In genomic region chr5:64826541-64826940, GRCh38 we compare ENCODE assay signal across 21 cellular contexts. TPM values are rescaled to one million over a fixed set of nuclear protein-coding genes. Genes with fewer than 3 reads are reported as not detected.
DNase-seq lines count a peak whose midpoint lies in the region; ATAC-seq, FAIRE-seq and TF ChIP-seq lines count a peak whose summit lies in the region.
"Had no signal": no experiment of that assay in that cellular context is flagged by ENCODE, and none has a peak within 500 bp of the region (broad histone marks: within the 10 kb centered on the region; RNA-seq: fewer than 3 reads in every experiment).

No MANE protein-coding gene starts in this region.

- H3K4me1 ChIP-seq in neuronal stem cell (ENCODE audit: control insufficient read depth in 2 of 2, insufficient read depth in 1 of 2, low read depth in 1 of 2, low read length in 2 of 2): no peaks in the 10 kb centered on the region
- H3K4me1 ChIP-seq: A549, Caco-2 had no signal

- no peak overlapping the region for H3K4me3 ChIP-seq in neuronal stem cell (ENCODE audit: low read length in 2 of 2)
- H3K4me3 ChIP-seq: A549, GM23338 had no signal

- H3K9me3 Mint-ChIP-seq in natural killer cell: no peaks in the 10 kb centered on the region
- H3K9me3 Mint-ChIP-seq: CD4-positive, alpha-beta T cell; GM23338; IgD-negative memory B cell had no signal

- peak; percentile 57 for ATAC-seq in GM18867 (IDR thresholded peaks at IDR 0.05; ENCODE audit: unreplicated experiment)
- ATAC-seq in HG02981 (IDR thresholded peaks at IDR 0.05; ENCODE audit: unreplicated experiment): peak; percentile 45
- ATAC-seq in natural killer cell: no peak
- ATAC-seq: A549, GM23338, HepG2 had no signal

- H3K23ac ChIP-seq in neuronal stem cell (ENCODE audit: low read depth, low read length, poor library complexity): no peak overlapping the region

- no peaks in the 10 kb centered on the region for H3K36me3 Mint-ChIP-seq in natural killer cell

- no peaks in the 10 kb centered on the region for H3K9me3 ChIP-seq in neuronal stem cell (replicated peaks in 1 of 2; ENCODE audit: control insufficient read depth in 2 of 2, insufficient read depth in 1 of 2, low read depth in 1 of 2, low read length in 2 of 2)
- H3K9me3 ChIP-seq: A549, Caco-2 had no signal

- H2BK12ac ChIP-seq in neuronal stem cell (ENCODE audit: low read length): no peak overlapping the region

- no peak overlapping the region for H3K27ac ChIP-seq in neuronal stem cell (replicated peaks; ENCODE audit: low read length)
- H3K27ac ChIP-seq: A549, C4-2B had no signal

- no peak overlapping the region for H4K8ac ChIP-seq in neuronal stem cell (ENCODE audit: low read depth, low read length)

- intact Hi-C loops in natural killer cell (cut with micrococcal nuclease): no loop called here

- H3K36me3 ChIP-seq in neuronal stem cell (replicated peaks in 1 of 2; ENCODE audit: control insufficient read depth in 2 of 2, insufficient read depth in 2 of 2, low read length in 2 of 2): no peaks in the 10 kb centered on the region

- H3K9ac ChIP-seq in neuronal stem cell (ENCODE audit: low read depth, low read length, poor library complexity): no peak overlapping the region

- H3K4ac ChIP-seq in neuronal stem cell (ENCODE audit: low read length): no peak overlapping the region

- in situ Hi-C loops in KBM-7 (cut with MboI; ENCODE audit: low pct_unique_long_range_greater_than_20kb, low sequenced_read_pairs): no loop called here

- no peak overlapping the region for H2BK120ac ChIP-seq in neuronal stem cell (ENCODE audit: low read depth, low read length)

- no peak overlapping the region for H3K4me2 ChIP-seq in neuronal stem cell (ENCODE audit: insufficient read depth, low read length, poor library complexity, severe bottlenecking)
- H3K4me2 ChIP-seq: A549, GM23338 had no signal

- no peak overlapping the region for H3K14ac ChIP-seq in neuronal stem cell (ENCODE audit: low read length)

- H3K4me1 Mint-ChIP-seq in natural killer cell: peaks cover 9 to 10% of the 10 kb centered on the region in 2 donors

- DNase-seq in NCI-H2029 (lab: John Stamatoyannopoulos, UW): no peak
- DNase-seq in natural killer cell: no peak
- no peak for DNase-seq in KBM-7
- DNase-seq in neuronal stem cell (ENCODE audit: low spot score): no peak
- DNase-seq: AML-193; Caco-2; CD4-positive, alpha-beta T cell; GDM1; HCEC 1CT; KG1 had no signal

- H3K27ac Mint-ChIP-seq in natural killer cell: no peak overlapping the region
- H3K27ac Mint-ChIP-seq: CD4-positive, alpha-beta T cell; GM23338; IgD-negative memory B cell had no signal

- H3K4me3 Mint-ChIP-seq in natural killer cell: no peak overlapping the region
- H3K4me3 Mint-ChIP-seq: CD4-positive, alpha-beta T cell; GM23338; IgD-negative memory B cell had no signal

- no CpG with 5 or more reads among the region's 1 CpG for WGBS in neuronal stem cell (ENCODE audit: extremely low coverage in 2 of 2, insufficient read length in 2 of 2, insufficient replicate concordance in 1 of 2), 2 donors

- no peak overlapping the region for H4K91ac ChIP-seq in neuronal stem cell (ENCODE audit: low read depth, low read length, poor library complexity)

- H3K18ac ChIP-seq in neuronal stem cell (ENCODE audit: low read length): no peak overlapping the region

- H3K79me1 ChIP-seq in neuronal stem cell (ENCODE audit: low read depth, low read length): no peaks in the 10 kb centered on the region

- FAIRE-seq in islet of Langerhans (lab: Jason Lieb, UNC): peak; percentile 58
- FAIRE-seq: A549, GM12892, GM18507, H54, HepG2 had no signal

- no peaks in the 10 kb centered on the region for H3K27me3 Mint-ChIP-seq in natural killer cell (ENCODE audit: low read depth in 2 of 2)
- H3K27me3 Mint-ChIP-seq: CD4-positive, alpha-beta T cell; IgD-negative memory B cell had no signal

- H3K27me3 ChIP-seq in neuronal stem cell (ENCODE audit: control insufficient read depth in 3 of 3, insufficient read depth in 3 of 3, low read depth in 1 of 3, low read length in 3 of 3): no peaks in the 10 kb centered on the region

- H2AFZ ChIP-seq in neuronal stem cell (ENCODE audit: low read length): no peak overlapping the region
- H2AFZ ChIP-seq: GM23338 had no signal

- TF ChIP-seq CTCF in natural killer cell (IDR thresholded peaks at IDR 0.05): no peak

- no peak overlapping the region for H2BK15ac ChIP-seq in neuronal stem cell (ENCODE audit: low read length)

- H2AK5ac ChIP-seq in neuronal stem cell (ENCODE audit: low read depth, low read length): no peak overlapping the region

- no peak overlapping the region for H2BK5ac ChIP-seq in neuronal stem cell (ENCODE audit: low read length)

RNA-seq across cellular contexts. Expression of gene CWC27, which starts 57.8 kb away (rescaled TPM):
- 10 to 100 TPM; 21.6 to 26.3 (median 25.7) TPM for total RNA-seq in natural killer cell
- polyA plus RNA-seq in neuronal stem cell (2013, experiment 1 of 2): 105 TPM
- 112 TPM for polyA plus RNA-seq in neuronal stem cell (2013, experiment 2 of 2)

RNA-seq across cellular contexts. Expression of gene SREK1IP1, which starts 58.0 kb away (rescaled TPM):
- 10 to 100 TPM; 20.2 to 28.0 (median 24.4) TPM for total RNA-seq in natural killer cell
- 70.2 TPM for polyA plus RNA-seq in neuronal stem cell (2013, experiment 1 of 2)
- 71.6 TPM for polyA plus RNA-seq in neuronal stem cell (2013, experiment 2 of 2)

Comparison
In these comparisons a context has a peak if more than half of its experiments do, and no peak if none do; other contexts are left out.
1. ATAC-seq: peak in GM18867 (single experiment) and HG02981 (single experiment); none in natural killer cell (0 of 3).